Comparison of ENCODE assay signal across 8 cellular contexts in genomic region chr16:47141773-47142468, GRCh38. TPM values are rescaled to one million over a fixed set of nuclear protein-coding genes. Genes with fewer than 3 reads are reported as not detected.
DNase-seq lines count a peak whose midpoint lies in the region; ATAC-seq and TF ChIP-seq lines count a peak whose summit lies in the region.

No MANE protein-coding gene starts in this region.

- ATAC-seq in GM21825 (IDR thresholded peaks at IDR 0.05; ENCODE audit: unreplicated experiment) = peak; percentile 48

- H3F3A ChIP-seq in neural progenitor cell (ENCODE audit: low read depth) = peaks cover 14% of the 10 kb centered on the region

- no peaks in the 10 kb centered on the region for H3K9me2 ChIP-seq in Karpas-422 (replicated peaks; ENCODE audit: insufficient read depth, low read length)

- no peaks in the 10 kb centered on the region for H3K36me3 Mint-ChIP-seq in activated T-helper 2 cell treated with anti-CD3 and anti-CD28 coated beads, Interferon-gamma antibody, Interleukin-2, Interleukin-4, amounts not matched to agents 10 μg/mL and 5 μg/mL and 100 μg/mL, durations not matched to agents 14 hours and 24 hours and 36 hours (ENCODE audit: low read depth)
- H3K36me3 Mint-ChIP-seq in neural progenitor cell = peaks cover 12% of the 10 kb centered on the region

- H4K20me1 ChIP-seq in Karpas-422 (ENCODE audit: insufficient read depth, low read depth, low read length) (peaks cover 47% of the 10 kb centered on the region), neural progenitor cell (ENCODE audit: low read depth) (no peaks in the 10 kb centered on the region)

- H3K9me3 ChIP-seq in Karpas-422 (ENCODE audit: low read length) (no peaks in the 10 kb centered on the region), neural progenitor cell (ENCODE audit: low read depth) (no peaks in the 10 kb centered on the region), stomach smooth muscle (ENCODE audit: control insufficient read depth in 2 of 2, low read length in 2 of 2) (no peaks in the 10 kb centered on the region)

- H2AFZ ChIP-seq in Karpas-422 (ENCODE audit: low read length) (no peak overlapping the region), neural progenitor cell (replicated peaks) (no peak overlapping the region)

- peak overlapping the region; percentile 86 for H3K4me3 ChIP-seq in Karpas-422 (ENCODE audit: low read length)
- peak overlapping the region; percentile 74 for H3K4me3 ChIP-seq in fibroblast of the aortic adventitia (ENCODE audit: low read depth, low read length)
- H3K4me3 ChIP-seq in neural progenitor cell = peak overlapping the region; percentile 90
- H3K4me3 ChIP-seq in stomach smooth muscle (ENCODE audit: low read length in 2 of 2) = peak overlapping the region; percentile 14 to 61

- H3K4me1 ChIP-seq in Karpas-422 (ENCODE audit: low read length) = peaks cover 54% of the 10 kb centered on the region
- H3K4me1 ChIP-seq in neural progenitor cell = peaks cover 8% of the 10 kb centered on the region
- peaks cover 19% of the 10 kb centered on the region for H3K4me1 ChIP-seq in stomach smooth muscle (ENCODE audit: control insufficient read depth, insufficient read depth, low read length)

- peaks cover 30% of the 10 kb centered on the region for H3K27me3 Mint-ChIP-seq in activated T-helper 2 cell treated with anti-CD3 and anti-CD28 coated beads, Interferon-gamma antibody, Interleukin-2, Interleukin-4, amounts not matched to agents 10 μg/mL and 5 μg/mL and 100 μg/mL, durations not matched to agents 14 hours and 24 hours and 36 hours (ENCODE audit: low read depth)
- no peaks in the 10 kb centered on the region for H3K27me3 Mint-ChIP-seq in neural progenitor cell (ENCODE audit: insufficient read depth, low read depth)

- H3K79me2 ChIP-seq in Karpas-422 (ENCODE audit: low read length) (peaks cover 63% of the 10 kb centered on the region), neural progenitor cell (ENCODE audit: low read depth) (peaks cover 54% of the 10 kb centered on the region)

- H3K4me3 Mint-ChIP-seq in activated T-helper 2 cell treated with anti-CD3 and anti-CD28 coated beads, Interferon-gamma antibody, Interleukin-2, Interleukin-4, amounts not matched to agents 10 μg/mL and 5 μg/mL and 100 μg/mL, durations not matched to agents 14 hours and 24 hours and 36 hours (ENCODE audit: low read depth) = peak overlapping the region; percentile 79
- peak overlapping the region; percentile 93 for H3K4me3 Mint-ChIP-seq in neural progenitor cell

- intact Hi-C loops in activated T-helper 2 cell treated with anti-CD3 and anti-CD28 coated beads, Interferon-gamma antibody, Interleukin-2, Interleukin-4, amounts not matched to agents 10 μg/mL and 5 μg/mL and 100 μg/mL, durations not matched to agents 14 hours and 24 hours and 36 hours (cut with micrococcal nuclease) = loop anchor here (2.0 to 10.0 kb wide), 6 partner anchors 195 to 1490 kb away; partner anchors contain the start of genes ITFG1 and PHKB

- H3K9ac ChIP-seq in Karpas-422 (ENCODE audit: low read length) (peak overlapping the region; percentile 94), neural progenitor cell (no peak overlapping the region), stomach smooth muscle (ENCODE audit: low read length in 2 of 2) (no peak overlapping the region)

- H3K4me2 ChIP-seq in Karpas-422 (ENCODE audit: low read depth, low read length, poor library complexity, severe bottlenecking) (peak overlapping the region; percentile 90), neural progenitor cell (peak overlapping the region; percentile 93)

- H3K27me3 ChIP-seq in Karpas-422 (ENCODE audit: low read length) (no peaks in the 10 kb centered on the region), neural progenitor cell (peaks cover 38% of the 10 kb centered on the region), stomach smooth muscle (ENCODE audit: control insufficient read depth in 1 of 2, insufficient read depth in 2 of 2, low read length in 2 of 2) (peaks cover 13 to 41% of the 10 kb centered on the region in 2 donors)

- DNase-seq in ELR (ENCODE audit: low read depth) (peak; percentile 91), Karpas-422 (peak; percentile 95), RPMI8226 (peak; percentile 96), fibroblast of the aortic adventitia (ENCODE audit: low read depth) (peak; percentile 81), neural progenitor cell (ENCODE audit: low spot score) (peak; percentile 93)
- peak; percentile 75 for DNase-seq in activated T-helper 2 cell treated with anti-CD3 and anti-CD28 coated beads, Interferon-gamma antibody, Interleukin-2, Interleukin-4, amounts not matched to agents 10 μg/mL and 5 μg/mL and 100 μg/mL, durations not matched to agents 14 hours and 24 hours and 36 hours (ENCODE audit: low spot score)

- TF ChIP-seq CTCF in fibroblast of the aortic adventitia (IDR thresholded peaks at IDR 0.05; ENCODE audit: insufficient read depth, low read length) = peak; percentile 98
- TF ChIP-seq CTCF in neural progenitor cell (IDR thresholded peaks at IDR 0.05) = peak; percentile 97

- H3K4me1 Mint-ChIP-seq in activated T-helper 2 cell treated with anti-CD3 and anti-CD28 coated beads, Interferon-gamma antibody, Interleukin-2, Interleukin-4, amounts not matched to agents 10 μg/mL and 5 μg/mL and 100 μg/mL, durations not matched to agents 14 hours and 24 hours and 36 hours (ENCODE audit: low read depth) = peaks cover 18% of the 10 kb centered on the region
- peaks cover 28% of the 10 kb centered on the region for H3K4me1 Mint-ChIP-seq in neural progenitor cell

- no peak overlapping the region for H3K27ac Mint-ChIP-seq in activated T-helper 2 cell treated with anti-CD3 and anti-CD28 coated beads, Interferon-gamma antibody, Interleukin-2, Interleukin-4, amounts not matched to agents 10 μg/mL and 5 μg/mL and 100 μg/mL, durations not matched to agents 14 hours and 24 hours and 36 hours
- H3K27ac Mint-ChIP-seq in neural progenitor cell = peak overlapping the region; percentile 90

- no peaks in the 10 kb centered on the region for H3K9me3 Mint-ChIP-seq in activated T-helper 2 cell treated with anti-CD3 and anti-CD28 coated beads, Interferon-gamma antibody, Interleukin-2, Interleukin-4, amounts not matched to agents 10 μg/mL and 5 μg/mL and 100 μg/mL, durations not matched to agents 14 hours and 24 hours and 36 hours
- no peaks in the 10 kb centered on the region for H3K9me3 Mint-ChIP-seq in neural progenitor cell

- peaks cover 19% of the 10 kb centered on the region for H3K36me3 ChIP-seq in Karpas-422 (ENCODE audit: insufficient read depth, low read length)
- H3K36me3 ChIP-seq in neural progenitor cell = no peaks in the 10 kb centered on the region
- no peaks in the 10 kb centered on the region for H3K36me3 ChIP-seq in stomach smooth muscle (ENCODE audit: control insufficient read depth in 2 of 2, insufficient read depth in 2 of 2, low read length in 2 of 2)

- H3K27ac ChIP-seq in Karpas-422 (ENCODE audit: low read length) = peak overlapping the region; percentile 93
- no peak overlapping the region for H3K27ac ChIP-seq in neural progenitor cell
- no peak overlapping the region for H3K27ac ChIP-seq in stomach smooth muscle (ENCODE audit: low read length)

RNA-seq across cellular contexts. Expression of gene NETO2, which starts 1.8 kb away (rescaled TPM):
- total RNA-seq in Karpas-422 (2014; rRNA removed; shearing (Covaris generic); ENCODE audit: low replicate concordance) = 83.9 and 84.4 TPM in 2 replicates
- total RNA-seq in activated T-helper 2 cell treated with anti-CD3 and anti-CD28 coated beads, Interferon-gamma antibody, Interleukin-2, Interleukin-4, amounts not matched to agents 10 μg/mL and 5 μg/mL and 100 μg/mL, durations not matched to agents 14 hours and 24 hours and 36 hours = 6.2 and 6.9 TPM in 2 replicates
- 1.7 and 6.0 TPM in 2 replicates for total RNA-seq in fibroblast of the aortic adventitia (ENCODE audit: low replicate concordance)
- total RNA-seq in neural progenitor cell (ENCODE audit: low replicate concordance) = 32.0 and 37.4 TPM in 2 replicates

Comparison
In these comparisons a context has a peak if more than half of its experiments do, and no peak if none do; other contexts are left out.
1. H3K4me3 ChIP-seq: peak in every context shown above with its lines; median percentile 90 in neural progenitor cell; 86 in Karpas-422; 74 in fibroblast of the aortic adventitia; 38 in stomach smooth muscle.